In the genomic region with DNA sequence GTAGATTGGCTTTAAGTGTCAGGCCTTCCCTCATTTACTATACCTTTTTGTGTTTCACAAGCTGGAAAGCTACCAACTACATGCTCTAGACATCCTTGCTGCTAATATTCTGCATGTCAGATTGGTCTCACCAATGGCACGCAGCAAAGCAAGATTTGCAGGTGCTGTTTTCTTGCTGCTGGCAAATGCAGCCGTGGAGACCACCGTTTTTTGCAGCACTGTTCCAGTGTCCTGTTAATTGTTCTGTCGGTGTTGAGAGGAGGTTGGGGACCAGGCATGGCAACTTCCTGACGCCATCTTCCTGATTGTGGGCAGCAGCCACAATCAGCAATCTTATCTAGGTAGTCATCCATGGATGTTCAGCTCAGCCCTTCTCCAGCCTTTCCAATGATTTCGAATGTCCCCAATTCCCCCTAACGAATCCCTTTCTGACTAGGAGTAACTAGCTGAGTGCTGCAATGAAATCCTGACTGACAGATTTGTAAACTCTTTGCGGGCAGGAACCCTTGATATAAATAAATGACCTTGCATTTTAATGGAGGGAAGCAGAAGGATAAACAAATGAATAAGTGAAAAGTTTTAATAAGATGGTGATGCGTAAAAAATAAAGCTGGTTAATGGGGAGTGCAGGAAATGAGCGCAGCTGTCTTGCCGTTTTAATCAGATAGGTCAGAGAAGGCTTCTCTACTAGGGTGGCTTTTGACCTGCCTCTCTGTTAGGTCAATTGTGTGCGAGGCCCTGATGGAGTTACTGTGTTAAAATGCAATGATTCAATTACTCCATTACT, we compare ENCODE assay signal across 2 cellular contexts.
TF ChIP-seq lines count a peak whose summit lies in the region.

No MANE protein-coding gene starts in this region.

TF ChIP-seq in IMR-90, 13 proteins besides CTCF, POLR2A, EP300 and RAD21:
- TF ChIP-seq MXI1 (IDR thresholded peaks at IDR 0.05; ENCODE audit: borderline replicate concordance, low read depth, low read length), result no peak
- TF ChIP-seq MAZ (IDR thresholded peaks at IDR 0.05; ENCODE audit: borderline replicate concordance, low read depth, low read length), result no peak
- TF ChIP-seq CEBPB (IDR thresholded peaks at IDR 0.05; ENCODE audit: low read depth, low read length), result no peak
- no peak for TF ChIP-seq RCOR1 (IDR thresholded peaks at IDR 0.05; ENCODE audit: insufficient replicate concordance, low read length)
- no peak for TF ChIP-seq CHD1 (IDR thresholded peaks at IDR 0.05; ENCODE audit: low read depth, low read length)
- TF ChIP-seq FOS (IDR thresholded peaks at IDR 0.05; ENCODE audit: low read depth, low read length), result no peak
- TF ChIP-seq USF2 (IDR thresholded peaks at IDR 0.05; ENCODE audit: low read depth, low read length), result no peak
- no peak for TF ChIP-seq RFX5 (IDR thresholded peaks at IDR 0.05; ENCODE audit: low read depth, low read length)

TF ChIP-seq in GM12878, 131 proteins besides CTCF, POLR2A, EP300 and RAD21:
- peak; percentile 67; the same call in 1 of the 2 replicates for TF ChIP-seq RB1 (IDR thresholded peaks at IDR 0.05; ENCODE audit: borderline replicate concordance)
- TF ChIP-seq ZNF207 (IDR thresholded peaks at IDR 0.05; ENCODE audit: borderline replicate concordance), result no peak
- TF ChIP-seq, protein P1, sequence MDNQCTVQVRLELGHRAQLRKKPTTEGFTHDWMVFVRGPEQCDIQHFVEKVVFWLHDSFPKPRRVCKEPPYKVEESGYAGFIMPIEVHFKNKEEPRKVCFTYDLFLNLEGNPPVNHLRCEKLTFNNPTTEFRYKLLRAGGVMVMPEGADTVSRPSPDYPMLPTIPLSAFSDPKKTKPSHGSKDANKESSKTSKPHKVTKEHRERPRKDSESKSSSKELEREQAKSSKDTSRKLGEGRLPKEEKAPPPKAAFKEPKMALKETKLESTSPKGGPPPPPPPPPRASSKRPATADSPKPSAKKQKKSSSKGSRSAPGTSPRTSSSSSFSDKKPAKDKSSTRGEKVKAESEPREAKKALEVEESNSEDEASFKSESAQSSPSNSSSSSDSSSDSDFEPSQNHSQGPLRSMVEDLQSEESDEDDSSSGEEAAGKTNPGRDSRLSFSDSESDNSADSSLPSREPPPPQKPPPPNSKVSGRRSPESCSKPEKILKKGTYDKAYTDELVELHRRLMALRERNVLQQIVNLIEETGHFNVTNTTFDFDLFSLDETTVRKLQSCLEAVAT (IDR thresholded peaks at IDR 0.05), result peak; percentile 83; the same call in 1 of the 2 replicates
- TF ChIP-seq STAT3 (IDR thresholded peaks at IDR 0.05; ENCODE audit: low read depth, low read length), result 0 out of 2 replicates have a peak, but pooled peaks have one; percentile 7
- TF ChIP-seq GATAD2B (conservative IDR thresholded peaks at IDR 0.05; ENCODE audit: low read depth), result no peak
